ENCODE assay signal across 22 cellular contexts in the genomic region with DNA sequence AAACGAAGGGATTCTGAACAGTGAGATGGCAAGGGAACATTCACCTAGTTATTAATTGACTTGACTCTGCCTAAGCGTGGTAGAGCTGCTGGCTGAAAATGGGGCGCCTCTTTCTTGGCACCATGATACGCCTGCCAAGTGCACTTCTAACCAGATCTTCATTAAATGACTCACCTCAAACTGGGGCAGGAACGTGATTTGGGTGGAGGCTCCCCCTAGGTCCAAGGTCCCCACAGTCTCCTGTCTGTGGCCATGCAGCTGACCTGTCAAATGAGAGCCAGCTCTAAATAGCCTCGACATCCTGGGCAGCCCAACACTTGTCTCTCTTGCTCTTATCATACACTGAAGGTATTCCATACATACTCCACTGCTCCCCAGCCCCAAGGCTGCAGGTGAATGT.
"Had no signal": no experiment of that assay in that cellular context is flagged by ENCODE, and none has a peak within 500 bp of the region (broad histone marks: within the 10 kb centered on the region; RNA-seq: fewer than 3 reads in every experiment).

No MANE protein-coding gene starts in this region.

- FAIRE-seq: astrocyte, pancreas had no signal

- H3K4me3 ChIP-seq: coronary artery, dorsolateral prefrontal cortex, heart left ventricle, pancreas, upper lobe of left lung had no signal

- H3K4me1 ChIP-seq: pancreas, upper lobe of left lung had no signal

- H3K36me3 ChIP-seq: pancreas had no signal

- H3K9me3 ChIP-seq: heart left ventricle, pancreas, upper lobe of left lung had no signal

- H3K27me3 ChIP-seq: brain microvascular endothelial cell, dorsolateral prefrontal cortex, heart left ventricle, pancreas, upper lobe of left lung had no signal

- DNase-seq: activated CD4-positive, alpha-beta T cell treated with anti-CD3 and anti-CD28 coated beads for 4 hours; activated CD4-positive, alpha-beta T cell treated with anti-CD3 and anti-CD28 coated beads, Interleukin-2, amount 50 U/mL, for 4 hours; activated naive CD4-positive, alpha-beta T cell treated with Interleukin-2 at 50 U/mL for 16 hours; activated T-cell treated with anti-CD3 and anti-CD28 coated beads for 4 hours; activated T-cell treated with anti-CD3 and anti-CD28 coated beads, Interleukin-2, amount 50 U/mL, for 72 hours; brain microvascular endothelial cell; dorsolateral prefrontal cortex; foreskin fibroblast; heart left ventricle; kidney glomerular epithelial cell; left ventricle myocardium superior; mammary epithelial cell; naive thymus-derived CD8-positive, alpha-beta T cell; nucleus accumbens; pancreas; right cardiac atrium; stimulated activated CD4-positive, alpha-beta T cell treated with anti-CD3 and anti-CD28 coated beads, Interleukin-4, amount 100 ng/mL, for 24 hours; upper lobe of left lung had no signal

- ATAC-seq: activated T-cell treated with anti-CD3 and anti-CD28 coated beads, Interleukin-2, amount 50 U/mL, for 72 hours; esophagus mucosa; heart left ventricle; left ventricle myocardium superior; naive thymus-derived CD8-positive, alpha-beta T cell; pancreas; stimulated activated effector memory CD8-positive, alpha-beta T cell treated with anti-CD3 and anti-CD28 coated beads, Interleukin-12 subunit alpha, Interleukin-12 subunit beta, amount 100 ng/mL, for 72 hours had no signal

- H3K27ac ChIP-seq: brain microvascular endothelial cell, coronary artery, dorsolateral prefrontal cortex, heart left ventricle, pancreas, upper lobe of left lung had no signal
